ENCODE assay signal across 2 cellular contexts in genomic region chr17:63925615-63926014, GRCh38.
TF ChIP-seq lines count a peak whose summit lies in the region.

No MANE protein-coding gene starts in this region.

TF ChIP-seq in SK-N-SH, 30 proteins besides CTCF, POLR2A, EP300 and RAD21:
- no peak for TF ChIP-seq USF2 (IDR thresholded peaks at IDR 0.05; ENCODE audit: borderline replicate concordance, low read depth, low read length)
- TF ChIP-seq CHD2 (IDR thresholded peaks at IDR 0.05; ENCODE audit: low read length, partially characterized antibody), result no peak
- no peak for TF ChIP-seq YY1 (IDR thresholded peaks at IDR 0.05; ENCODE audit: low read depth)
- no peak for TF ChIP-seq RXRA (IDR thresholded peaks at IDR 0.05; ENCODE audit: borderline replicate concordance, low read depth)
- no peak for TF ChIP-seq MXI1 (IDR thresholded peaks at IDR 0.05; ENCODE audit: low read depth, low read length)
- no peak for TF ChIP-seq MAX (IDR thresholded peaks at IDR 0.05; ENCODE audit: low read depth)
- TF ChIP-seq SIN3A (IDR thresholded peaks at IDR 0.05; ENCODE audit: borderline replicate concordance, low read depth, low read length), result no peak
- TF ChIP-seq TAF1 (IDR thresholded peaks at IDR 0.05; ENCODE audit: borderline replicate concordance, low read depth, low read length), result no peak
- TF ChIP-seq POLR2AphosphoS5 (IDR thresholded peaks at IDR 0.05; ENCODE audit: low read depth, low read length), result no peak

TF ChIP-seq in SK-N-SH treated with all-trans-retinoic acid at 6 μM for 48 hours, 23 proteins besides CTCF, POLR2A, EP300 and RAD21 (continued from another document):
- TF ChIP-seq TSHZ2 (CRISPR knock-in tag; IDR thresholded peaks at IDR 0.05), result no peak
